In the genomic region with DNA sequence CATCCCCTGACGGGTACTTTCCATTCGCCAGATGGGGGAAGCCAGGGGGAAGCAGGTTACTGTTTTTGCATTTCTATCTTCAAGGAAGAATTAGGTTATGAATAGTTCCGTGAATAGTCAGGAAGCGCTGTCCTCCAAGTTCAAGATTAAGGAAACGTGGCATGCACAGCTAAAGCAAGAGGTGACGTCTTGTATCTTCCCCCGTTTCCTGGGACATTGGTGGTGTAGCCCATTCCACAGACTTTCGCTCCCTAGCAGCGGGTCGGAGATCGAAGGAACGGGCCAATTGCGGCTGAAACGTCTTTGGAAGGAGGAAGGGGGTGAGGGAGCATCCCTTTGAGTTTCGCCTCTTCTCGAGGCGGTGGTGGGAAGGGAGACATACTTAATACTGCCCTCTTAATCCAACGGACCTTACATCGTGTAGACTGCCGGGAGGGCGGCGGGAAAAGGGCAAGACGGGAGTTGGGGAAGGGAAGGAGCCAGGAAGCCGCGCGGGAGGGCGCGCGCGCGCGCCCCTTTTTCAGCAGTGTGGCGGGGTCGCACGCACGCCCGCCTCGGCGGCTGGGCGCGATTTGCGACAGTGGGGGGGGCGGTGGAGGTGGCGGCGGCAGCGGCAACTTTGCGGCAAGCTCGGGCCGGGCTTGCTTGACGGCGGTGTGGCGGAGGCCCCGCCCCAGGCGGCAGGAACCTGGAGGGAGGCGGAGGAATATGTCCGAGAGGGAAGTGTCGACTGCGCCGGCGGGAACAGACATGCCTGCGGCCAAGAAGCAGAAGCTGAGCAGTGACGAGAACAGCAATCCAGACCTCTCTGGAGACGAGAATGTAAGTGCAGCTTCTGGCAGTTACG, we compare ENCODE assay signal across 1 cellular context.
TF ChIP-seq lines count a peak whose summit lies in the region.

A gene with protein sequence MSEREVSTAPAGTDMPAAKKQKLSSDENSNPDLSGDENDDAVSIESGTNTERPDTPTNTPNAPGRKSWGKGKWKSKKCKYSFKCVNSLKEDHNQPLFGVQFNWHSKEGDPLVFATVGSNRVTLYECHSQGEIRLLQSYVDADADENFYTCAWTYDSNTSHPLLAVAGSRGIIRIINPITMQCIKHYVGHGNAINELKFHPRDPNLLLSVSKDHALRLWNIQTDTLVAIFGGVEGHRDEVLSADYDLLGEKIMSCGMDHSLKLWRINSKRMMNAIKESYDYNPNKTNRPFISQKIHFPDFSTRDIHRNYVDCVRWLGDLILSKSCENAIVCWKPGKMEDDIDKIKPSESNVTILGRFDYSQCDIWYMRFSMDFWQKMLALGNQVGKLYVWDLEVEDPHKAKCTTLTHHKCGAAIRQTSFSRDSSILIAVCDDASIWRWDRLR (plus strand): TSS at position 232 of the 847 bp plus-strand sequence. CDS start 477 bp downstream, at position 709.

TF ChIP-seq in HepG2, 621 proteins besides CTCF, POLR2A, EP300 and RAD21 (continued from another document and continues in another):
- TF ChIP-seq, protein P1, sequence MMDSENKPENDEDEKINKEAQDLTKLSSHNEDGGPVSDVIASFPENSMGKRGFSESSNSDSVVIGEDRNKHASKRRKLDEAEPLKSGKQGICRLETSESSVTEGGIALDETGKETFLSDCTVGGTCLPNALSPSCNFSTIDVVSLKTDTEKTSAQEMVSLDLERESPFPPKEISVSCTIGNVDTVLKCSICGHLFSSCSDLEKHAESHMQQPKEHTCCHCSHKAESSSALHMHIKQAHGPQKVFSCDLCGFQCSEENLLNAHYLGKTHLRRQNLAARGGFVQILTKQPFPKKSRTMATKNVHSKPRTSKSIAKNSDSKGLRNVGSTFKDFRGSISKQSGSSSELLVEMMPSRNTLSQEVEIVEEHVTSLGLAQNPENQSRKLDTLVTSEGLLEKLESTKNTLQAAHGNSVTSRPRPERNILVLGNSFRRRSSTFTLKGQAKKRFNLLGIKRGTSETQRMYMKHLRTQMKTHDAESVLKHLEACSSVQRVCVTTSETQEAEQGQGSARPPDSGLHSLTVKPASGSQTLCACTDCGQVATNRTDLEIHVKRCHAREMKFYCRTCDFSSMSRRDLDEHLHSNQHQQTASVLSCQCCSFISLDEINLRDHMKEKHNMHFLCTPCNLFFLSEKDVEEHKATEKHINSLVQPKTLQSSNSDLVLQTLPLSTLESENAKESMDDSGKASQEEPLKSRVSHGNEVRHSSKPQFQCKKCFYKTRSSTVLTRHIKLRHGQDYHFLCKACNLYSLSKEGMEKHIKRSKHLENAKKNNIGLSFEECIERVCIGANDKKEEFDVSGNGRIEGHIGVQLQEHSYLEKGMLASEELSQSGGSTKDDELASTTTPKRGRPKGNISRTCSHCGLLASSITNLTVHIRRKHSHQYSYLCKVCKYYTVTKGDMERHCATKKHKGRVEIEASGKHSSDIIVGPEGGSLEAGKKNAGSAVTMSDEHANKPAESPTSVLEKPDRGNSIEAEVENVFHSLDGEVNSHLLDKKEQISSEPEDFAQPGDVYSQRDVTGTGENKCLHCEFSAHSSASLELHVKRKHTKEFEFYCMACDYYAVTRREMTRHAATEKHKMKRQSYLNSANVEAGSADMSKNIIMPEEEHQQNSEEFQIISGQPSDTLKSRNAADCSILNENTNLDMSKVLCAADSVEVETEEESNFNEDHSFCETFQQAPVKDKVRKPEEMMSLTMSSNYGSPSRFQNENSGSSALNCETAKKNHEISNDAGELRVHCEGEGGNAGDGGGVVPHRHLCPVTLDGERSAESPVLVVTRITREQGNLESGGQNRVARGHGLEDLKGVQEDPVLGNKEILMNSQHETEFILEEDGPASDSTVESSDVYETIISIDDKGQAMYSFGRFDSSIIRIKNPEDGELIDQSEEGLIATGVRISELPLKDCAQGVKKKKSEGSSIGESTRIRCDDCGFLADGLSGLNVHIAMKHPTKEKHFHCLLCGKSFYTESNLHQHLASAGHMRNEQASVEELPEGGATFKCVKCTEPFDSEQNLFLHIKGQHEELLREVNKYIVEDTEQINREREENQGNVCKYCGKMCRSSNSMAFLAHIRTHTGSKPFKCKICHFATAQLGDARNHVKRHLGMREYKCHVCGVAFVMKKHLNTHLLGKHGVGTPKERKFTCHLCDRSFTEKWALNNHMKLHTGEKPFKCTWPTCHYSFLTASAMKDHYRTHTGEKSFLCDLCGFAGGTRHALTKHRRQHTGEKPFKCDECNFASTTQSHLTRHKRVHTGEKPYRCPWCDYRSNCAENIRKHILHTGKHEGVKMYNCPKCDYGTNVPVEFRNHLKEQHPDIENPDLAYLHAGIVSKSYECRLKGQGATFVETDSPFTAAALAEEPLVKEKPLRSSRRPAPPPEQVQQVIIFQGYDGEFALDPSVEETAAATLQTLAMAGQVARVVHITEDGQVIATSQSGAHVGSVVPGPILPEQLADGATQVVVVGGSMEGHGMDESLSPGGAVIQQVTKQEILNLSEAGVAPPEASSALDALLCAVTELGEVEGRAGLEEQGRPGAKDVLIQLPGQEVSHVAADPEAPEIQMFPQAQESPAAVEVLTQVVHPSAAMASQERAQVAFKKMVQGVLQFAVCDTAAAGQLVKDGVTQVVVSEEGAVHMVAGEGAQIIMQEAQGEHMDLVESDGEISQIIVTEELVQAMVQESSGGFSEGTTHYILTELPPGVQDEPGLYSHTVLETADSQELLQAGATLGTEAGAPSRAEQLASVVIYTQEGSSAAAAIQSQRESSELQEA (CRISPR knock-in tag; IDR thresholded peaks at IDR 0.05; ENCODE audit: not compliant biosample characterization), result no peak
- TF ChIP-seq ZNF776 (CRISPR knock-in tag; IDR thresholded peaks at IDR 0.05) (no peak; the same call in 1 of the 2 replicates), ZNF737 (CRISPR knock-in tag; IDR thresholded peaks at IDR 0.05; ENCODE audit: borderline replicate concordance) (no peak; the same call in 1 of the 2 replicates), ZNF547 (CRISPR knock-in tag; IDR thresholded peaks at IDR 0.05) (no peak), NFKBIZ (CRISPR knock-in tag; IDR thresholded peaks at IDR 0.05) (0 out of 2 replicates have a peak, but pooled peaks have one; percentile 51), ZNF160 (CRISPR knock-in tag; IDR thresholded peaks at IDR 0.05) (no peak), SP5 (CRISPR knock-in tag; IDR thresholded peaks at IDR 0.05; ENCODE audit: borderline replicate concordance, low read depth) (no peak), MIXL1 (CRISPR knock-in tag; IDR thresholded peaks at IDR 0.05) (no peak; the same call in 1 of the 2 replicates)
- TF ChIP-seq, protein P2, sequence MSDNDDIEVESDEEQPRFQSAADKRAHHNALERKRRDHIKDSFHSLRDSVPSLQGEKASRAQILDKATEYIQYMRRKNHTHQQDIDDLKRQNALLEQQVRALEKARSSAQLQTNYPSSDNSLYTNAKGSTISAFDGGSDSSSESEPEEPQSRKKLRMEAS (IDR thresholded peaks at IDR 0.05), result peak; percentile 60
- TF ChIP-seq, protein P3, sequence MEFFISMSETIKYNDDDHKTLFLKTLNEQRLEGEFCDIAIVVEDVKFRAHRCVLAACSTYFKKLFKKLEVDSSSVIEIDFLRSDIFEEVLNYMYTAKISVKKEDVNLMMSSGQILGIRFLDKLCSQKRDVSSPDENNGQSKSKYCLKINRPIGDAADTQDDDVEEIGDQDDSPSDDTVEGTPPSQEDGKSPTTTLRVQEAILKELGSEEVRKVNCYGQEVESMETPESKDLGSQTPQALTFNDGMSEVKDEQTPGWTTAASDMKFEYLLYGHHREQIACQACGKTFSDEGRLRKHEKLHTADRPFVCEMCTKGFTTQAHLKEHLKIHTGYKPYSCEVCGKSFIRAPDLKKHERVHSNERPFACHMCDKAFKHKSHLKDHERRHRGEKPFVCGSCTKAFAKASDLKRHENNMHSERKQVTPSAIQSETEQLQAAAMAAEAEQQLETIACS (CRISPR knock-in tag; IDR thresholded peaks at IDR 0.05), result peak; percentile 89
- TF ChIP-seq, protein P4, sequence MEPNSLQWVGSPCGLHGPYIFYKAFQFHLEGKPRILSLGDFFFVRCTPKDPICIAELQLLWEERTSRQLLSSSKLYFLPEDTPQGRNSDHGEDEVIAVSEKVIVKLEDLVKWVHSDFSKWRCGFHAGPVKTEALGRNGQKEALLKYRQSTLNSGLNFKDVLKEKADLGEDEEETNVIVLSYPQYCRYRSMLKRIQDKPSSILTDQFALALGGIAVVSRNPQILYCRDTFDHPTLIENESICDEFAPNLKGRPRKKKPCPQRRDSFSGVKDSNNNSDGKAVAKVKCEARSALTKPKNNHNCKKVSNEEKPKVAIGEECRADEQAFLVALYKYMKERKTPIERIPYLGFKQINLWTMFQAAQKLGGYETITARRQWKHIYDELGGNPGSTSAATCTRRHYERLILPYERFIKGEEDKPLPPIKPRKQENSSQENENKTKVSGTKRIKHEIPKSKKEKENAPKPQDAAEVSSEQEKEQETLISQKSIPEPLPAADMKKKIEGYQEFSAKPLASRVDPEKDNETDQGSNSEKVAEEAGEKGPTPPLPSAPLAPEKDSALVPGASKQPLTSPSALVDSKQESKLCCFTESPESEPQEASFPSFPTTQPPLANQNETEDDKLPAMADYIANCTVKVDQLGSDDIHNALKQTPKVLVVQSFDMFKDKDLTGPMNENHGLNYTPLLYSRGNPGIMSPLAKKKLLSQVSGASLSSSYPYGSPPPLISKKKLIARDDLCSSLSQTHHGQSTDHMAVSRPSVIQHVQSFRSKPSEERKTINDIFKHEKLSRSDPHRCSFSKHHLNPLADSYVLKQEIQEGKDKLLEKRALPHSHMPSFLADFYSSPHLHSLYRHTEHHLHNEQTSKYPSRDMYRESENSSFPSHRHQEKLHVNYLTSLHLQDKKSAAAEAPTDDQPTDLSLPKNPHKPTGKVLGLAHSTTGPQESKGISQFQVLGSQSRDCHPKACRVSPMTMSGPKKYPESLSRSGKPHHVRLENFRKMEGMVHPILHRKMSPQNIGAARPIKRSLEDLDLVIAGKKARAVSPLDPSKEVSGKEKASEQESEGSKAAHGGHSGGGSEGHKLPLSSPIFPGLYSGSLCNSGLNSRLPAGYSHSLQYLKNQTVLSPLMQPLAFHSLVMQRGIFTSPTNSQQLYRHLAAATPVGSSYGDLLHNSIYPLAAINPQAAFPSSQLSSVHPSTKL (CRISPR knock-in tag; IDR thresholded peaks at IDR 0.05), result 0 out of 2 replicates have a peak, but pooled peaks have one; percentile 7
- TF ChIP-seq, protein P5, sequence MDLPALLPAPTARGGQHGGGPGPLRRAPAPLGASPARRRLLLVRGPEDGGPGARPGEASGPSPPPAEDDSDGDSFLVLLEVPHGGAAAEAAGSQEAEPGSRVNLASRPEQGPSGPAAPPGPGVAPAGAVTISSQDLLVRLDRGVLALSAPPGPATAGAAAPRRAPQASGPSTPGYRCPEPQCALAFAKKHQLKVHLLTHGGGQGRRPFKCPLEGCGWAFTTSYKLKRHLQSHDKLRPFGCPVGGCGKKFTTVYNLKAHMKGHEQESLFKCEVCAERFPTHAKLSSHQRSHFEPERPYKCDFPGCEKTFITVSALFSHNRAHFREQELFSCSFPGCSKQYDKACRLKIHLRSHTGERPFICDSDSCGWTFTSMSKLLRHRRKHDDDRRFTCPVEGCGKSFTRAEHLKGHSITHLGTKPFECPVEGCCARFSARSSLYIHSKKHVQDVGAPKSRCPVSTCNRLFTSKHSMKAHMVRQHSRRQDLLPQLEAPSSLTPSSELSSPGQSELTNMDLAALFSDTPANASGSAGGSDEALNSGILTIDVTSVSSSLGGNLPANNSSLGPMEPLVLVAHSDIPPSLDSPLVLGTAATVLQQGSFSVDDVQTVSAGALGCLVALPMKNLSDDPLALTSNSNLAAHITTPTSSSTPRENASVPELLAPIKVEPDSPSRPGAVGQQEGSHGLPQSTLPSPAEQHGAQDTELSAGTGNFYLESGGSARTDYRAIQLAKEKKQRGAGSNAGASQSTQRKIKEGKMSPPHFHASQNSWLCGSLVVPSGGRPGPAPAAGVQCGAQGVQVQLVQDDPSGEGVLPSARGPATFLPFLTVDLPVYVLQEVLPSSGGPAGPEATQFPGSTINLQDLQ (CRISPR knock-in tag; IDR thresholded peaks at IDR 0.05), result 0 out of 2 replicates have a peak, but pooled peaks have one; percentile 61
- TF ChIP-seq, protein P6, sequence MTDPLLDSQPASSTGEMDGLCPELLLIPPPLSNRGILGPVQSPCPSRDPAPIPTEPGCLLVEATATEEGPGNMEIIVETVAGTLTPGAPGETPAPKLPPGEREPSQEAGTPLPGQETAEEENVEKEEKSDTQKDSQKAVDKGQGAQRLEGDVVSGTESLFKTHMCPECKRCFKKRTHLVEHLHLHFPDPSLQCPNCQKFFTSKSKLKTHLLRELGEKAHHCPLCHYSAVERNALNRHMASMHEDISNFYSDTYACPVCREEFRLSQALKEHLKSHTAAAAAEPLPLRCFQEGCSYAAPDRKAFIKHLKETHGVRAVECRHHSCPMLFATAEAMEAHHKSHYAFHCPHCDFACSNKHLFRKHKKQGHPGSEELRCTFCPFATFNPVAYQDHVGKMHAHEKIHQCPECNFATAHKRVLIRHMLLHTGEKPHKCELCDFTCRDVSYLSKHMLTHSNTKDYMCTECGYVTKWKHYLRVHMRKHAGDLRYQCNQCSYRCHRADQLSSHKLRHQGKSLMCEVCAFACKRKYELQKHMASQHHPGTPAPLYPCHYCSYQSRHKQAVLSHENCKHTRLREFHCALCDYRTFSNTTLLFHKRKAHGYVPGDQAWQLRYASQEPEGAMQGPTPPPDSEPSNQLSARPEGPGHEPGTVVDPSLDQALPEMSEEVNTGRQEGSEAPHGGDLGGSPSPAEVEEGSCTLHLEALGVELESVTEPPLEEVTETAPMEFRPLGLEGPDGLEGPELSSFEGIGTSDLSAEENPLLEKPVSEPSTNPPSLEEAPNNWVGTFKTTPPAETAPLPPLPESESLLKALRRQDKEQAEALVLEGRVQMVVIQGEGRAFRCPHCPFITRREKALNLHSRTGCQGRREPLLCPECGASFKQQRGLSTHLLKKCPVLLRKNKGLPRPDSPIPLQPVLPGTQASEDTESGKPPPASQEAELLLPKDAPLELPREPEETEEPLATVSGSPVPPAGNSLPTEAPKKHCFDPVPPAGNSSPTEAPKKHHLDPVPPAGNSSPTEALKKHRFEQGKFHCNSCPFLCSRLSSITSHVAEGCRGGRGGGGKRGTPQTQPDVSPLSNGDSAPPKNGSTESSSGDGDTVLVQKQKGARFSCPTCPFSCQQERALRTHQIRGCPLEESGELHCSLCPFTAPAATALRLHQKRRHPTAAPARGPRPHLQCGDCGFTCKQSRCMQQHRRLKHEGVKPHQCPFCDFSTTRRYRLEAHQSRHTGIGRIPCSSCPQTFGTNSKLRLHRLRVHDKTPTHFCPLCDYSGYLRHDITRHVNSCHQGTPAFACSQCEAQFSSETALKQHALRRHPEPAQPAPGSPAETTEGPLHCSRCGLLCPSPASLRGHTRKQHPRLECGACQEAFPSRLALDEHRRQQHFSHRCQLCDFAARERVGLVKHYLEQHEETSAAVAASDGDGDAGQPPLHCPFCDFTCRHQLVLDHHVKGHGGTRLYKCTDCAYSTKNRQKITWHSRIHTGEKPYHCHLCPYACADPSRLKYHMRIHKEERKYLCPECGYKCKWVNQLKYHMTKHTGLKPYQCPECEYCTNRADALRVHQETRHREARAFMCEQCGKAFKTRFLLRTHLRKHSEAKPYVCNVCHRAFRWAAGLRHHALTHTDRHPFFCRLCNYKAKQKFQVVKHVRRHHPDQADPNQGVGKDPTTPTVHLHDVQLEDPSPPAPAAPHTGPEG (CRISPR knock-in tag; IDR thresholded peaks at IDR 0.05), result peak; percentile 98
